In genomic region chr12:1531160-1531653, GRCh38 we compare ENCODE assay signal across 8 cellular contexts.
A peak's percentile ranks its signal among the peaks of the same experiment; 100 is the strongest.
DNase-seq lines count a peak whose midpoint lies in the region; ATAC-seq, FAIRE-seq and TF ChIP-seq lines count a peak whose summit lies in the region.

No MANE protein-coding gene starts in this region.

- intact Hi-C loops in esophagus squamous epithelium (cut with DNase I): no loop called here
- intact Hi-C loops in pancreas (cut with DNase I): no loop called here

- no peaks in the 10 kb centered on the region for H3K9me2 ChIP-seq in DOHH2 (replicated peaks; ENCODE audit: control insufficient read depth, low read length)

- no peak overlapping the region for H3K27ac ChIP-seq in DOHH2 (ENCODE audit: low read depth, low read length)
- H3K27ac ChIP-seq in SJCRH30: no peak overlapping the region
- H3K27ac ChIP-seq in esophagus squamous epithelium: peak overlapping the region; percentile 41 to 73 (median 54)
- no peak overlapping the region for H3K27ac ChIP-seq in pancreas

- no peak for DNase-seq in SJCRH30
- no peak for DNase-seq in esophagus squamous epithelium (lab: John Stamatoyannopoulos, UW)
- peak in 2 of 6 donors; percentile 68 to 70 for DNase-seq in pancreas
- DNase-seq in SHP77 (lab: John Stamatoyannopoulos, UW): no peak
- DNase-seq in NCI-H128 (lab: John Stamatoyannopoulos, UW; ENCODE audit: unreplicated experiment): no peak

- H3K4me2 ChIP-seq in DOHH2 (ENCODE audit: low read length): peak overlapping the region; percentile 49

- H3F3A ChIP-seq in DOHH2 (ENCODE audit: control insufficient read depth, insufficient read depth): peaks cover 6% of the 10 kb centered on the region

- H3K4me3 ChIP-seq in DOHH2 (ENCODE audit: low read length) (peak overlapping the region; percentile 31; the same call in 1 of the 2 replicates), SJCRH30 (peak overlapping the region; percentile 17; the same call in 1 of the 2 replicates), esophagus squamous epithelium (peak overlapping the region; percentile 62 to 81 (median 69)), pancreas (peak overlapping the region; percentile 20 to 55 (median 31))

- H4K20me1 ChIP-seq in DOHH2 (ENCODE audit: control insufficient read depth, insufficient read depth, low read depth, low read length): no peaks in the 10 kb centered on the region; the same call in none of the 2 replicates

- TF ChIP-seq CTCF in DOHH2 (IDR thresholded peaks at IDR 0.05; ENCODE audit: low read depth, low read length, poor library complexity, severe bottlenecking) (no peak), esophagus squamous epithelium (IDR thresholded peaks at IDR 0.05) (no peak), pancreas (IDR thresholded peaks at IDR 0.05) (no peak)

- FAIRE-seq in pancreas (lab: Jason Lieb, UNC): no peak

- ATAC-seq in pancreas (peak; percentile 19 to 55 (median 41)), HG03095 (IDR thresholded peaks at IDR 0.05; ENCODE audit: unreplicated experiment) (no peak), HG03521 (IDR thresholded peaks at IDR 0.05; ENCODE audit: unreplicated experiment) (no peak)

- WGBS in esophagus squamous epithelium, 2 donors: 0% methylated on average over 4 to 15 of the region's 56 CpGs
- WGBS in pancreas, 2 donors: 3 to 4% methylated on average over 33 to 56 of the region's 56 CpGs

- no peak for TF ChIP-seq POLR2A in esophagus squamous epithelium (IDR thresholded peaks at IDR 0.05)

- H3K36me3 ChIP-seq in DOHH2 (ENCODE audit: control insufficient read depth, low read length) (no peaks in the 10 kb centered on the region), SJCRH30 (no peaks in the 10 kb centered on the region), esophagus squamous epithelium (no peaks in the 10 kb centered on the region), pancreas (no peaks in the 10 kb centered on the region)

- H3K9me3 ChIP-seq in DOHH2 (ENCODE audit: control insufficient read depth, insufficient read depth, low read length): no peaks in the 10 kb centered on the region
- no peaks in the 10 kb centered on the region for H3K9me3 ChIP-seq in SJCRH30 (replicated peaks)
- H3K9me3 ChIP-seq in esophagus squamous epithelium: no peaks in the 10 kb centered on the region
- H3K9me3 ChIP-seq in pancreas: no peaks in the 10 kb centered on the region

- peaks cover 69% of the 10 kb centered on the region for H3K27me3 ChIP-seq in DOHH2 (ENCODE audit: control insufficient read depth, low read length)
- 0 out of 2 replicates have a peak, but pooled peaks cover 5% of the 10 kb centered on the region for H3K27me3 ChIP-seq in SJCRH30
- H3K27me3 ChIP-seq in esophagus squamous epithelium: peaks cover 0 to 64% (median 5%) of the 10 kb centered on the region in 4 donors
- peaks cover 0 to 3% (median 0%) of the 10 kb centered on the region in 4 donors for H3K27me3 ChIP-seq in pancreas

- H3K4me1 ChIP-seq in DOHH2 (ENCODE audit: control insufficient read depth, low read length): peaks cover 41% of the 10 kb centered on the region
- peaks cover 5% of the 10 kb centered on the region; the same call in 1 of the 2 replicates for H3K4me1 ChIP-seq in SJCRH30
- H3K4me1 ChIP-seq in esophagus squamous epithelium: peaks cover 13 to 41% (median 23%) of the 10 kb centered on the region in 3 donors
- peaks cover 0 to 3% (median 2%) of the 10 kb centered on the region in 3 donors for H3K4me1 ChIP-seq in pancreas

- H3K79me2 ChIP-seq in DOHH2 (ENCODE audit: control insufficient read depth, low read length): no peaks in the 10 kb centered on the region

Comparison
In these comparisons a context has a peak if more than half of its experiments do, and no peak if none do; other contexts are left out.
1. H3K27ac ChIP-seq: peak in esophagus squamous epithelium (4 of 4); none in DOHH2 (single experiment), SJCRH30 (single experiment) and pancreas (0 of 4).
2. H3K4me3 ChIP-seq: peak in every context shown above with its lines; median percentile 69 in esophagus squamous epithelium; 31 in DOHH2; 31 in pancreas; 17 in SJCRH30.
3. ATAC-seq: peak in pancreas (4 of 4); none in HG03095 (single experiment) and HG03521 (single experiment).